In genomic region chr10:1278304-1278703, GRCh38 we compare ENCODE assay signal across 28 cellular contexts.
"Had no signal": no experiment of that assay in that cellular context is flagged by ENCODE, and none has a peak within 500 bp of the region (broad histone marks: within the 10 kb centered on the region; RNA-seq: fewer than 3 reads in every experiment).

No MANE protein-coding gene starts in this region.

- H3K36me3 ChIP-seq: esophagus squamous epithelium, gastroesophageal sphincter, WERI-Rb-1 had no signal

- H3K9me3 ChIP-seq: body of pancreas, esophagus squamous epithelium, gastroesophageal sphincter had no signal

- H3K27ac ChIP-seq: body of pancreas, epithelial cell of prostate, esophagus squamous epithelium, gastroesophageal sphincter, WERI-Rb-1 had no signal

- H3K4me3 Mint-ChIP-seq: activated B cell treated with CpG ODN at 0.5 μM for 24 hours; activated CD8-positive, alpha-beta T cell treated with anti-CD3 and anti-CD28 coated beads for 36 hours; activated naive CD8-positive, alpha-beta T cell; activated T-cell treated with anti-CD3 and anti-CD28 coated beads, Interleukin-2, amount 50 U/mL, for 4 hours; activated T-helper 17 cell treated with anti-CD3 and anti-CD28 coated beads, Interleukin-2, amount 50 U/mL, for 72 hours; effector memory CD8-positive, alpha-beta T cell had no signal

- H3K27ac Mint-ChIP-seq: activated B cell treated with CpG ODN at 0.5 μM for 24 hours; activated CD8-positive, alpha-beta T cell treated with anti-CD3 and anti-CD28 coated beads for 36 hours; activated naive CD8-positive, alpha-beta T cell; activated T-helper 17 cell treated with anti-CD3 and anti-CD28 coated beads, Interleukin-2, amount 50 U/mL, for 72 hours; effector memory CD8-positive, alpha-beta T cell had no signal

- H3K4me1 Mint-ChIP-seq: activated B cell treated with CpG ODN at 0.5 μM for 24 hours; activated T-helper 17 cell treated with anti-CD3 and anti-CD28 coated beads, Interleukin-2, amount 50 U/mL, for 72 hours had no signal

- H3K36me3 Mint-ChIP-seq: activated naive CD8-positive, alpha-beta T cell had no signal

- ATAC-seq: activated CD4-positive, CD25-positive, alpha-beta regulatory T cell treated with anti-CD3 and anti-CD28 coated beads, Interleukin-2, amount 50 U/mL, for 24 hours; activated CD8-positive, alpha-beta T cell treated with anti-CD3 and anti-CD28 coated beads for 36 hours; activated T-cell treated with anti-CD3 and anti-CD28 coated beads, Interleukin-2, amount 50 U/mL, for 4 hours; activated T-helper 17 cell treated with anti-CD3 and anti-CD28 coated beads, Interleukin-2, amount 50 U/mL, for 72 hours; body of pancreas; effector memory CD8-positive, alpha-beta T cell; gastroesophageal sphincter had no signal

- H3K4me1 ChIP-seq: body of pancreas, esophagus squamous epithelium, gastroesophageal sphincter had no signal

- DNase-seq: activated B cell treated with CpG ODN at 0.5 μM for 24 hours; activated CD4-positive, alpha-beta T cell treated with anti-CD3 and anti-CD28 coated beads for 48 hours; activated CD4-positive, alpha-beta T cell treated with anti-CD3 and anti-CD28 coated beads, Interleukin-2, amount 50 U/mL, for 1 hour; activated CD4-positive, alpha-beta T cell treated with anti-CD3 and anti-CD28 coated beads, Interleukin-2, amount 50 U/mL, for 48 hours; activated CD8-positive, alpha-beta memory T cell treated with anti-CD3 and anti-CD28 coated beads for 24 hours; activated CD8-positive, alpha-beta T cell treated with anti-CD3 and anti-CD28 coated beads for 36 hours; activated effector memory CD4-positive, alpha-beta T cell treated with Interleukin-2 at 50 U/mL for 16 hours; activated gamma-delta T cell treated with Interleukin-2 at 50 U/mL for 16 hours; activated naive CD4-positive, alpha-beta T cell treated with anti-CD3 and anti-CD28 coated beads, Interleukin-2, amount 50 U/mL, for 16 hours; activated naive CD4-positive, alpha-beta T cell treated with Interleukin-2 at 50 U/mL for 16 hours; activated T-cell treated with anti-CD3 and anti-CD28 coated beads, Interleukin-2, amount 50 U/mL, for 4 hours; amniotic stem cell; anterior cingulate cortex; body of pancreas; caudate nucleus; cortex of kidney; dermis blood vessel endothelial cell; effector CD4-positive, alpha-beta T cell; effector memory CD8-positive, alpha-beta T cell; esophagus squamous epithelium; foreskin melanocyte; T-helper 2 cell; WERI-Rb-1 had no signal

- H3K27me3 ChIP-seq: body of pancreas, esophagus squamous epithelium had no signal

- H3K4me3 ChIP-seq: body of pancreas, esophagus squamous epithelium, gastroesophageal sphincter had no signal

- H3K9me3 Mint-ChIP-seq: activated B cell treated with CpG ODN at 0.5 μM for 24 hours; activated CD8-positive, alpha-beta T cell treated with anti-CD3 and anti-CD28 coated beads for 36 hours; activated T-cell treated with anti-CD3 and anti-CD28 coated beads, Interleukin-2, amount 50 U/mL, for 4 hours; activated T-helper 17 cell treated with anti-CD3 and anti-CD28 coated beads, Interleukin-2, amount 50 U/mL, for 72 hours; effector memory CD8-positive, alpha-beta T cell had no signal
